8 cellular contexts compared by ENCODE assay signal in the genomic region with DNA sequence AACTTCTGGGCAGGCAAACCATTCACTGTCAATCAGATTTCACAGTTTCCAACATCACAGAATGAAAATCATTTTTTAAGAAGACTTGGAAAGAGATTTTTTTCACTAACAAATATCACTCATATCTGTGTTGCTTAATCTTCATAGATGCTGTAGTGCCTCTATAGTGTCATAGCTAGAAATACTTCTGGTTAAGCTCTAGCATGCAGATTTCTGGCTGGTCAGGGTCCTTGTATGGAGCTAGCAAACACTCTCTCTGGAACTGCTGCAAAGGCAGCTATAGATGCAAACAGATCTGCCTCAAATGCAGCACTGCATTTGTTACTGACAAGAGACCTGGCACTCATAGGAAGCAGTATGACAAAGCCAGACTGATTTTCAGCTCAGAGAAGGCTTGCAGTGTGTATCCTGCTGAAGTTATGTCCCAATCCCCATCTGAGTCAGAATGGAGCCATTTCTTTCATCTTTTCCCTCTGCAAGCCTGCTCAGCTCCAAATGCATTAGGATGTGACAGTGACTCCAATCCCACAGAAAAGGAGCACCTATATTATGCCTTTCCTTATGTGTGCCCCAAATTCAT.
DNase-seq lines count a peak whose midpoint lies in the region; ATAC-seq and TF ChIP-seq lines count a peak whose summit lies in the region.
"Not testable (repeated sequence)": the region's sequence is repeated elsewhere in the genome, so short reads cannot be mapped to it uniquely, and the experiment has no call there.

No MANE protein-coding gene starts in this region.

- not testable (repeated sequence) for H3K27ac Mint-ChIP-seq in HFFc6

- not testable (repeated sequence) for H3K4me3 ChIP-seq in AG10803 (ENCODE audit: low read length); cardiac fibroblast (replicated peaks in 1 of 2; ENCODE audit: low read depth in 2 of 2, low read length in 2 of 2); fibroblast of lung (replicated peaks in 1 of 4; ENCODE audit: control extremely low read depth in 1 of 4, insufficient read depth in 1 of 4, low read depth in 3 of 4, low read length in 4 of 4); right cardiac atrium (ENCODE audit: low read length)

- not testable (repeated sequence) for H3K9me3 Mint-ChIP-seq in HFFc6

- H3K9ac ChIP-seq in fibroblast of lung (ENCODE audit: insufficient read depth, low read length): not testable (repeated sequence)

- TF ChIP-seq CTCF in AG10803 (conservative IDR thresholded peaks at IDR 0.05; ENCODE audit: low read length); HFFc6 (IDR thresholded peaks at IDR 0.05); cardiac fibroblast (IDR thresholded peaks at IDR 0.05; ENCODE audit: low read depth, low read length); fibroblast of lung (conservative IDR thresholded peaks at IDR 0.05 in 1 of 2, IDR thresholded peaks at IDR 0.05 in 1 of 2; ENCODE audit: low read depth in 1 of 2, low read length in 2 of 2): not testable (repeated sequence)

- H3K27ac ChIP-seq in fibroblast of lung (ENCODE audit: insufficient read depth, low read length); right cardiac atrium (ENCODE audit: low read length): not testable (repeated sequence)

- intact Hi-C loops in right cardiac atrium (cut with DNase I): not testable (repeated sequence)

- peak; percentile 37 to 67 for ATAC-seq in right cardiac atrium

- H2AFZ ChIP-seq in fibroblast of lung (ENCODE audit: low read length): not testable (repeated sequence)

- H3K27me3 Mint-ChIP-seq in HFFc6 (ENCODE audit: insufficient read depth): not testable (repeated sequence)

- not testable (repeated sequence) for H3K4me1 Mint-ChIP-seq in HFFc6 (ENCODE audit: low read depth)

- H3K9me3 ChIP-seq in fibroblast of lung (ENCODE audit: control insufficient read depth, insufficient read depth, low read depth, low read length); right cardiac atrium (ENCODE audit: control insufficient read depth, low read length): not testable (repeated sequence)

- not testable (repeated sequence) for H3K4me1 ChIP-seq in fibroblast of lung (ENCODE audit: control insufficient read depth, extremely low read depth, insufficient read depth, low read length); right cardiac atrium (ENCODE audit: control insufficient read depth, insufficient read depth, low read length)

- not testable (repeated sequence) for H4K20me1 ChIP-seq in fibroblast of lung (ENCODE audit: control insufficient read depth, extremely low read depth, insufficient read depth, low read length)

- not testable (repeated sequence) for H3K27me3 ChIP-seq in fibroblast of lung (ENCODE audit: control insufficient read depth, insufficient read depth, low read length); right cardiac atrium (ENCODE audit: control insufficient read depth, insufficient read depth)

- not testable (repeated sequence) for H3K36me3 ChIP-seq in fibroblast of lung (ENCODE audit: control insufficient read depth, insufficient read depth, low read length)

- H3K4me3 Mint-ChIP-seq in HFFc6: not testable (repeated sequence)

- not testable (repeated sequence) for H3K4me2 ChIP-seq in fibroblast of lung (ENCODE audit: extremely low read depth, insufficient read depth, low read length)

- not testable (repeated sequence) for H3K79me2 ChIP-seq in fibroblast of lung (ENCODE audit: control insufficient read depth, insufficient read depth, low read length)

- H3K36me3 Mint-ChIP-seq in HFFc6 (ENCODE audit: low read depth): not testable (repeated sequence)

- DNase-seq in AG10803 (ENCODE audit: low read depth) (peak; percentile 54), HFFc6 (peak; percentile 18), RPMI7951 (ENCODE audit: low read depth) (peak; percentile 15), cardiac fibroblast (ENCODE audit: low read depth in 2 of 2) (peak; percentile 38 to 69), fibroblast of lung (ENCODE audit: low read depth in 2 of 2) (peak; percentile 53 to 60), myocyte (ENCODE audit: low read depth) (peak; percentile 2), superior temporal gyrus (ENCODE audit: extremely low spot score) (peak; percentile 15)
- DNase-seq in right cardiac atrium: not testable (repeated sequence)
